23 cellular contexts compared by ENCODE assay signal in the genomic region with DNA sequence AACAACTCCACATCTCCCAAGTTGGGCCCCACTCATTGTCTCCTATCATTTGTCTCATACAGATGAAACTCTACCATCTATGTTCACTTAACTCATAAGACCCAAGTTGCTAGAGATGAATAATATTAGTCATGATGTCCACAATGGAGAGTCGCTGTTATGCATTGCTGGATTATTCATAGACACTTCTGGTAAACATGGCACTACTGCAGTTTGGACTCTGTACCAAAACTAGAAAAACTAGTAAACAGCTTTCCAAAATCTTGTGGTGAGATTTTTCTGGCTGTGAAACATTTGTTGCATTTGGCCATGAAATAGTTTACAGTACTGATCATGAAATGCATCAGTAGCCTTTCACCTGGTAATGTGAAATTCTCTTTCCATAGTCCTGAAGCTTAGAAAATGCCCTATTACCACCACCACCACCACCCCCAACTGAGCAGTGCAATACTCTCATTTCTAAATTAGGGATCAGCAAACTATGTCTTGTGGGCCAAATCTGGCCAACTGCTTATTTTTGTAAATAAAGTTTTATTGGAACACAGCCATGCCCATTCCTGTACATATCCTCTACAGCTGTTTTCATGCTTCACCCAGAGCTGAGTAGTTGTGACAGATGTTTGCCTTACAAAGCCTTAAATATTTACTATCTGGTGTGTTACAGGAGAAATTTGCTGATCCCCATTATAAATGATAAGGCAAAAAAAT.
"Had no signal": no experiment of that assay in that cellular context is flagged by ENCODE, and none has a peak within 500 bp of the region (broad histone marks: within the 10 kb centered on the region; RNA-seq: fewer than 3 reads in every experiment).

No MANE protein-coding gene starts in this region.

- H3K4me3 ChIP-seq: ascending aorta, esophagus squamous epithelium, gastrocnemius medialis, heart right ventricle, left lung, sigmoid colon, spleen had no signal

- H3K9me3 ChIP-seq: ascending aorta, esophagus squamous epithelium, gastrocnemius medialis, heart right ventricle, left lung, sigmoid colon, spleen had no signal

- H3K4me1 ChIP-seq: ascending aorta, esophagus squamous epithelium, gastrocnemius medialis, heart right ventricle, left lung, sigmoid colon had no signal

- DNase-seq: activated CD4-positive, alpha-beta T cell treated with anti-CD3 and anti-CD28 coated beads, Interleukin-2, amount 10 ng/mL, durations not matched to agents 24 days and 14 days; activated CD4-positive, CD25-positive, alpha-beta regulatory T cell; activated CD8-positive, alpha-beta T cell treated with anti-CD3 and anti-CD28 coated beads for 36 hours; activated naive CD4-positive, alpha-beta T cell treated with anti-CD3 and anti-CD28 coated beads for 36 hours; activated naive CD8-positive, alpha-beta T cell treated with anti-CD3 and anti-CD28 coated beads, Interleukin-2, amount 50 U/mL, for 24 hours; activated T-cell treated with anti-CD3 and anti-CD28 coated beads, Interleukin-2, amount 50 U/mL, for 24 hours; cerebellar nuclear complex; effector memory CD4-positive, alpha-beta T cell; esophagus squamous epithelium; gastrocnemius medialis; heart right ventricle; left lung; nephron progenitor cell; nucleus accumbens; sigmoid colon; spleen; stimulated activated CD4-positive, alpha-beta T cell treated with anti-CD3 and anti-CD28 coated beads, Interleukin-4, amount 100 ng/mL, for 4 hours; T-helper 1 cell; T-helper 9 cell had no signal

- H3K36me3 ChIP-seq: ascending aorta, esophagus squamous epithelium, left lung, sigmoid colon, spleen had no signal

- FAIRE-seq: bronchial epithelial cell, endothelial cell of umbilical vein had no signal

- H3K27ac ChIP-seq: ascending aorta, esophagus squamous epithelium, gastrocnemius medialis, heart right ventricle, left lung, sigmoid colon, spleen had no signal

- ATAC-seq: activated CD8-positive, alpha-beta T cell treated with anti-CD3 and anti-CD28 coated beads for 36 hours; activated naive CD8-positive, alpha-beta T cell treated with anti-CD3 and anti-CD28 coated beads, Interleukin-2, amount 50 U/mL, for 24 hours; gastrocnemius medialis; heart right ventricle; left lung; stimulated activated memory B cell treated with anti-CD40 and anti-IgM and Interleukin-4, amounts not matched to agents 10 μg/mL and 1 μg/mL and 100 μg/mL, for 72 hours had no signal

- H3K27me3 ChIP-seq: ascending aorta, esophagus squamous epithelium, gastrocnemius medialis, heart right ventricle, left lung, sigmoid colon, spleen had no signal
